2 cellular contexts compared by ENCODE assay signal in genomic region chr9:36143242-36143641, GRCh38.
TF ChIP-seq lines count a peak whose summit lies in the region.

No MANE protein-coding gene starts in this region.

TF ChIP-seq in GM12878, 131 proteins besides CTCF, POLR2A, EP300 and RAD21 (continues in another document):
- TF ChIP-seq ZNF622 (IDR thresholded peaks at IDR 0.05) (no peak), EGR1 (IDR thresholded peaks at IDR 0.05; ENCODE audit: borderline replicate concordance in 1 of 2, low read depth in 2 of 2, low read length in 2 of 2) (no peak), PKNOX1 (IDR thresholded peaks at IDR 0.05) (no peak), SP1 (IDR thresholded peaks at IDR 0.05; ENCODE audit: low read depth, low read length) (no peak), PML (IDR thresholded peaks at IDR 0.05; ENCODE audit: low read length) (no peak), TCF3 (IDR thresholded peaks at IDR 0.05; ENCODE audit: borderline replicate concordance, insufficient read depth, low read depth, low read length) (no peak), NR2C1 (IDR thresholded peaks at IDR 0.05) (no peak), PAX5 (IDR thresholded peaks at IDR 0.05; ENCODE audit: borderline replicate concordance, low read depth, low read length) (no peak), ZNF217 (IDR thresholded peaks at IDR 0.05) (no peak), CHD4 (IDR thresholded peaks at IDR 0.05) (no peak), KDM1A (IDR thresholded peaks at IDR 0.05; ENCODE audit: borderline replicate concordance) (no peak), FOXK2 (IDR thresholded peaks at IDR 0.05) (no peak), ATF7 (IDR thresholded peaks at IDR 0.05; ENCODE audit: low read depth) (no peak), BMI1 (IDR thresholded peaks at IDR 0.05; ENCODE audit: borderline replicate concordance) (no peak), TCF12 (IDR thresholded peaks at IDR 0.05; ENCODE audit: low read depth, low read length) (no peak), ZSCAN29 (IDR thresholded peaks at IDR 0.05) (no peak), IKZF1 (conservative IDR thresholded peaks at IDR 0.05) (0 out of 2 replicates have a peak, but pooled peaks have one; percentile 19)
- TF ChIP-seq, protein P1, sequence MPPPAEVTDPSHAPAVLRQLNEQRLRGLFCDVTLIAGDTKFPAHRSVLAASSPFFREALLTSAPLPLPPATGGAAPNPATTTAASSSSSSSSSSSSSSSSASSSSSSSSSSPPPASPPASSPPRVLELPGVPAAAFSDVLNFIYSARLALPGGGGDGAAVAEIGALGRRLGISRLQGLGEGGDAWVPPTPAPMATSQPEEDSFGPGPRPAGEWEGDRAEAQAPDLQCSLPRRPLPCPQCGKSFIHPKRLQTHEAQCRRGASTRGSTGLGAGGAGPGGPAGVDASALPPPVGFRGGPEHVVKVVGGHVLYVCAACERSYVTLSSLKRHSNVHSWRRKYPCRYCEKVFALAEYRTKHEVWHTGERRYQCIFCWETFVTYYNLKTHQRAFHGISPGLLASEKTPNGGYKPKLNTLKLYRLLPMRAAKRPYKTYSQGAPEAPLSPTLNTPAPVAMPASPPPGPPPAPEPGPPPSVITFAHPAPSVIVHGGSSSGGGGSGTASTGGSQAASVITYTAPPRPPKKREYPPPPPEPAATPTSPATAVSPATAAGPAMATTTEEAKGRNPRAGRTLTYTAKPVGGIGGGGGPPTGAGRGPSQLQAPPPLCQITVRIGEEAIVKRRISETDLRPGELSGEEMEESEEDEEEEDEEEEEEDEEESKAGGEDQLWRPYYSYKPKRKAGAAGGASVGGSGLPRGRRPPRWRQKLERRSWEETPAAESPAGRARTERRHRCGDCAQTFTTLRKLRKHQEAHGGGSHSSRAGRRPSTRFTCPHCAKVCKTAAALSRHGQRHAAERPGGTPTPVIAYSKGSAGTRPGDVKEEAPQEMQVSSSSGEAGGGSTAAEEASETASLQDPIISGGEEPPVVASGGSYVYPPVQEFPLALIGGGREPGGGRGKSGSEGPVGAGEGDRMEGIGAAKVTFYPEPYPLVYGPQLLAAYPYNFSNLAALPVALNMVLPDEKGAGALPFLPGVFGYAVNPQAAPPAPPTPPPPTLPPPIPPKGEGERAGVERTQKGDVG (CRISPR knock-in tag; IDR thresholded peaks at IDR 0.05), result no peak
- TF ChIP-seq, protein P2, sequence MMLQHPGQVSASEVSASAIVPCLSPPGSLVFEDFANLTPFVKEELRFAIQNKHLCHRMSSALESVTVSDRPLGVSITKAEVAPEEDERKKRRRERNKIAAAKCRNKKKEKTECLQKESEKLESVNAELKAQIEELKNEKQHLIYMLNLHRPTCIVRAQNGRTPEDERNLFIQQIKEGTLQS (IDR thresholded peaks at IDR 0.05; ENCODE audit: borderline replicate concordance, extremely low read depth, low read depth, low read length), result no peak
- TF ChIP-seq, protein P3, sequence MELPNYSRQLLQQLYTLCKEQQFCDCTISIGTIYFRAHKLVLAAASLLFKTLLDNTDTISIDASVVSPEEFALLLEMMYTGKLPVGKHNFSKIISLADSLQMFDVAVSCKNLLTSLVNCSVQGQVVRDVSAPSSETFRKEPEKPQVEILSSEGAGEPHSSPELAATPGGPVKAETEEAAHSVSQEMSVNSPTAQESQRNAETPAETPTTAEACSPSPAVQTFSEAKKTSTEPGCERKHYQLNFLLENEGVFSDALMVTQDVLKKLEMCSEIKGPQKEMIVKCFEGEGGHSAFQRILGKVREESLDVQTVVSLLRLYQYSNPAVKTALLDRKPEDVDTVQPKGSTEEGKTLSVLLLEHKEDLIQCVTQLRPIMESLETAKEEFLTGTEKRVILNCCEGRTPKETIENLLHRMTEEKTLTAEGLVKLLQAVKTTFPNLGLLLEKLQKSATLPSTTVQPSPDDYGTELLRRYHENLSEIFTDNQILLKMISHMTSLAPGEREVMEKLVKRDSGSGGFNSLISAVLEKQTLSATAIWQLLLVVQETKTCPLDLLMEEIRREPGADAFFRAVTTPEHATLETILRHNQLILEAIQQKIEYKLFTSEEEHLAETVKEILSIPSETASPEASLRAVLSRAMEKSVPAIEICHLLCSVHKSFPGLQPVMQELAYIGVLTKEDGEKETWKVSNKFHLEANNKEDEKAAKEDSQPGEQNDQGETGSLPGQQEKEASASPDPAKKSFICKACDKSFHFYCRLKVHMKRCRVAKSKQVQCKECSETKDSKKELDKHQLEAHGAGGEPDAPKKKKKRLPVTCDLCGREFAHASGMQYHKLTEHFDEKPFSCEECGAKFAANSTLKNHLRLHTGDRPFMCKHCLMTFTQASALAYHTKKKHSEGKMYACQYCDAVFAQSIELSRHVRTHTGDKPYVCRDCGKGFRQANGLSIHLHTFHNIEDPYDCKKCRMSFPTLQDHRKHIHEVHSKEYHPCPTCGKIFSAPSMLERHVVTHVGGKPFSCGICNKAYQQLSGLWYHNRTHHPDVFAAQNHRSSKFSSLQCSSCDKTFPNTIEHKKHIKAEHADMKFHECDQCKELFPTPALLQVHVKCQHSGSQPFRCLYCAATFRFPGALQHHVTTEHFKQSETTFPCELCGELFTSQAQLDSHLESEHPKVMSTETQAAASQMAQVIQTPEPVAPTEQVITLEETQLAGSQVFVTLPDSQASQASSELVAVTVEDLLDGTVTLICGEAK (IDR thresholded peaks at IDR 0.05; ENCODE audit: borderline replicate concordance), result no peak
- TF ChIP-seq, protein P4, sequence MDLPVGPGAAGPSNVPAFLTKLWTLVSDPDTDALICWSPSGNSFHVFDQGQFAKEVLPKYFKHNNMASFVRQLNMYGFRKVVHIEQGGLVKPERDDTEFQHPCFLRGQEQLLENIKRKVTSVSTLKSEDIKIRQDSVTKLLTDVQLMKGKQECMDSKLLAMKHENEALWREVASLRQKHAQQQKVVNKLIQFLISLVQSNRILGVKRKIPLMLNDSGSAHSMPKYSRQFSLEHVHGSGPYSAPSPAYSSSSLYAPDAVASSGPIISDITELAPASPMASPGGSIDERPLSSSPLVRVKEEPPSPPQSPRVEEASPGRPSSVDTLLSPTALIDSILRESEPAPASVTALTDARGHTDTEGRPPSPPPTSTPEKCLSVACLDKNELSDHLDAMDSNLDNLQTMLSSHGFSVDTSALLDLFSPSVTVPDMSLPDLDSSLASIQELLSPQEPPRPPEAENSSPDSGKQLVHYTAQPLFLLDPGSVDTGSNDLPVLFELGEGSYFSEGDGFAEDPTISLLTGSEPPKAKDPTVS (IDR thresholded peaks at IDR 0.05; ENCODE audit: low read depth, low read length), result no peak

TF ChIP-seq in SK-N-SH treated with all-trans-retinoic acid at 6 μM for 48 hours, 23 proteins besides CTCF, POLR2A, EP300 and RAD21:
- no peak for TF ChIP-seq ZNF8 (CRISPR knock-in tag; IDR thresholded peaks at IDR 0.05)
- TF ChIP-seq, protein P5, sequence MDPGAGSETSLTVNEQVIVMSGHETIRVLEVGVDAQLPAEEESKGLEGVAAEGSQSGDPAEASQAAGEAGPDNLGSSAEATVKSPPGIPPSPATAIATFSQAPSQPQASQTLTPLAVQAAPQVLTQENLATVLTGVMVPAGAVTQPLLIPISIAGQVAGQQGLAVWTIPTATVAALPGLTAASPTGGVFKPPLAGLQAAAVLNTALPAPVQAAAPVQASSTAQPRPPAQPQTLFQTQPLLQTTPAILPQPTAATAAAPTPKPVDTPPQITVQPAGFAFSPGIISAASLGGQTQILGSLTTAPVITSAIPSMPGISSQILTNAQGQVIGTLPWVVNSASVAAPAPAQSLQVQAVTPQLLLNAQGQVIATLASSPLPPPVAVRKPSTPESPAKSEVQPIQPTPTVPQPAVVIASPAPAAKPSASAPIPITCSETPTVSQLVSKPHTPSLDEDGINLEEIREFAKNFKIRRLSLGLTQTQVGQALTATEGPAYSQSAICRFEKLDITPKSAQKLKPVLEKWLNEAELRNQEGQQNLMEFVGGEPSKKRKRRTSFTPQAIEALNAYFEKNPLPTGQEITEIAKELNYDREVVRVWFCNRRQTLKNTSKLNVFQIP (CRISPR knock-in tag; IDR thresholded peaks at IDR 0.05; ENCODE audit: borderline replicate concordance, low read depth), result no peak
- no peak for TF ChIP-seq SNAI2 (CRISPR knock-in tag; IDR thresholded peaks at IDR 0.05)
- TF ChIP-seq, protein P6, sequence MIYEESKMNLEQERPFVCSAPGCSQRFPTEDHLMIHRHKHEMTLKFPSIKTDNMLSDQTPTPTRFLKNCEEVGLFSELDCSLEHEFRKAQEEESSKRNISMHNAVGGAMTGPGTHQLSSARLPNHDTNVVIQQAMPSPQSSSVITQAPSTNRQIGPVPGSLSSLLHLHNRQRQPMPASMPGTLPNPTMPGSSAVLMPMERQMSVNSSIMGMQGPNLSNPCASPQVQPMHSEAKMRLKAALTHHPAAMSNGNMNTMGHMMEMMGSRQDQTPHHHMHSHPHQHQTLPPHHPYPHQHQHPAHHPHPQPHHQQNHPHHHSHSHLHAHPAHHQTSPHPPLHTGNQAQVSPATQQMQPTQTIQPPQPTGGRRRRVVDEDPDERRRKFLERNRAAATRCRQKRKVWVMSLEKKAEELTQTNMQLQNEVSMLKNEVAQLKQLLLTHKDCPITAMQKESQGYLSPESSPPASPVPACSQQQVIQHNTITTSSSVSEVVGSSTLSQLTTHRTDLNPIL (CRISPR knock-in tag; IDR thresholded peaks at IDR 0.05; ENCODE audit: low read depth), result no peak
- no peak for TF ChIP-seq CSRNP3 (CRISPR knock-in tag; IDR thresholded peaks at IDR 0.05)
- TF ChIP-seq ZNF565 (CRISPR knock-in tag; conservative IDR thresholded peaks at IDR 0.05; ENCODE audit: low read depth), result no peak
- TF ChIP-seq, protein P7, sequence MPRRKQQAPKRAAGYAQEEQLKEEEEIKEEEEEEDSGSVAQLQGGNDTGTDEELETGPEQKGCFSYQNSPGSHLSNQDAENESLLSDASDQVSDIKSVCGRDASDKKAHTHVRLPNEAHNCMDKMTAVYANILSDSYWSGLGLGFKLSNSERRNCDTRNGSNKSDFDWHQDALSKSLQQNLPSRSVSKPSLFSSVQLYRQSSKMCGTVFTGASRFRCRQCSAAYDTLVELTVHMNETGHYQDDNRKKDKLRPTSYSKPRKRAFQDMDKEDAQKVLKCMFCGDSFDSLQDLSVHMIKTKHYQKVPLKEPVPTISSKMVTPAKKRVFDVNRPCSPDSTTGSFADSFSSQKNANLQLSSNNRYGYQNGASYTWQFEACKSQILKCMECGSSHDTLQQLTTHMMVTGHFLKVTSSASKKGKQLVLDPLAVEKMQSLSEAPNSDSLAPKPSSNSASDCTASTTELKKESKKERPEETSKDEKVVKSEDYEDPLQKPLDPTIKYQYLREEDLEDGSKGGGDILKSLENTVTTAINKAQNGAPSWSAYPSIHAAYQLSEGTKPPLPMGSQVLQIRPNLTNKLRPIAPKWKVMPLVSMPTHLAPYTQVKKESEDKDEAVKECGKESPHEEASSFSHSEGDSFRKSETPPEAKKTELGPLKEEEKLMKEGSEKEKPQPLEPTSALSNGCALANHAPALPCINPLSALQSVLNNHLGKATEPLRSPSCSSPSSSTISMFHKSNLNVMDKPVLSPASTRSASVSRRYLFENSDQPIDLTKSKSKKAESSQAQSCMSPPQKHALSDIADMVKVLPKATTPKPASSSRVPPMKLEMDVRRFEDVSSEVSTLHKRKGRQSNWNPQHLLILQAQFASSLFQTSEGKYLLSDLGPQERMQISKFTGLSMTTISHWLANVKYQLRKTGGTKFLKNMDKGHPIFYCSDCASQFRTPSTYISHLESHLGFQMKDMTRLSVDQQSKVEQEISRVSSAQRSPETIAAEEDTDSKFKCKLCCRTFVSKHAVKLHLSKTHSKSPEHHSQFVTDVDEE (CRISPR knock-in tag; IDR thresholded peaks at IDR 0.05), result no peak
- TF ChIP-seq ZNF70 (CRISPR knock-in tag; IDR thresholded peaks at IDR 0.05), result no peak
- TF ChIP-seq ESRRG (CRISPR knock-in tag; IDR thresholded peaks at IDR 0.05), result no peak
- TF ChIP-seq BACH2 (CRISPR knock-in tag; IDR thresholded peaks at IDR 0.05; ENCODE audit: borderline replicate concordance), result no peak
- TF ChIP-seq ZC3H10 (CRISPR knock-in tag; IDR thresholded peaks at IDR 0.05), result no peak
- no peak for TF ChIP-seq TOX (CRISPR knock-in tag; IDR thresholded peaks at IDR 0.05; ENCODE audit: borderline replicate concordance)
